In the genomic region with DNA sequence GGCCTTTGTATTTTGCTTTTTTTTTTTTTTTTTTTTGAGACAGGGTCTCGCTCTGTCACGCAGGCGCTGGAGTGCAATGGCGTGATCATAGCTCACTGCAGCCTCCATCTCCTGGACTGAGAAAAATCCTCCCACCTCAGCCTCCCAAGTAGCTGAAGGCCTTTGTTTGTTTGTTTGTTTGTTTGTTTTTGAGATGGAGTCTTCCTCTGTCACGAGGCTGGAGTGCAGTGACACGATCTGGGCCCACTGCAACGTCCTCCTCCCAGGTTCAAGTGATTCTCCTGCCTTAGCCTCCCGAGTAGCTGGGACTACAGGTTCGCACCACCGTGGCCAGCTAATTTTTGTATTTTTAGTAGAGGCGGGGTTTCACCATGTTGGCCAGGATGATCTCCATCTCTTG, we compare ENCODE assay signal across 8 cellular contexts. TPM values are rescaled to one million over a fixed set of nuclear protein-coding genes. Genes with fewer than 3 reads are reported as not detected.
DNase-seq lines count a peak whose midpoint lies in the region; ATAC-seq, FAIRE-seq and TF ChIP-seq lines count a peak whose summit lies in the region.
"Not testable (repeated sequence)": the region's sequence is repeated elsewhere in the genome, so short reads cannot be mapped to it uniquely, and the experiment has no call there.

No MANE protein-coding gene starts in this region.

- not testable (repeated sequence) for H3K4ac ChIP-seq in H1 (replicated peaks; ENCODE audit: insufficient read length, low read depth, low read length)

- CTCF ChIA-PET in CD8-positive, alpha-beta memory T cell (lab: Charles Lee) = interaction anchor here (0.8 to 2.0 kb wide), 4 partner anchors 35 to 120 kb away, joined by 3 to 8 read pairs (median 4); no protein-coding TSS in a partner anchor
- CTCF ChIA-PET in OCI-LY7 (lab: Charles Lee; ENCODE audit: unreplicated experiment) = interaction anchor here (1.7 kb wide), 1 partner anchor 12 kb away, joined by 4 read pairs; no protein-coding TSS in a partner anchor
- CTCF ChIA-PET in H1 (lab: Charles Lee; ENCODE audit: partially characterized antibody) = interaction anchor here (0.7 to 4.1 kb wide), 14 partner anchors 8 to 150 kb away, joined by 3 to 16 read pairs (median 7); no protein-coding TSS in a partner anchor

- not testable (repeated sequence) for TF ChIP-seq EP300 in H1 (IDR thresholded peaks at IDR 0.05; ENCODE audit: borderline replicate concordance in 1 of 2, low read depth in 2 of 2, low read length in 2 of 2); sigmoid colon (IDR thresholded peaks at IDR 0.05)

- H3K23ac ChIP-seq in H1 (ENCODE audit: insufficient read length) = not testable (repeated sequence)

- H3K4me2 ChIP-seq in OCI-LY7 (ENCODE audit: low read length) (peak overlapping the region; percentile 97), H1 (ENCODE audit: insufficient read depth in 1 of 2, low read depth in 2 of 2, low read length in 2 of 2) (peak overlapping the region; percentile 76 to 77; a peak in 3 of 4 replicates)

- H3K79me1 ChIP-seq in H1 (ENCODE audit: low read depth, low read length) = not testable (repeated sequence)

- H3K27me3 Mint-ChIP-seq in CD8-positive, alpha-beta memory T cell = not testable (repeated sequence)

- not testable (repeated sequence) for H3K4me3 ChIP-seq in CD8-positive, alpha-beta memory T cell (ENCODE audit: low read length); OCI-LY7 (ENCODE audit: low read depth, low read length, poor library complexity, severe bottlenecking)
- peak overlapping the region; percentile 100 for H3K4me3 ChIP-seq in adipocyte (ENCODE audit: low read length)
- peak overlapping the region in 3 of 4 experiments; percentile 67 to 99 (median 96); a peak in 5 of 8 replicates for H3K4me3 ChIP-seq in H1 (ENCODE audit: extremely low read depth in 1 of 4, insufficient read depth in 2 of 4, low read depth in 3 of 4, low read length in 4 of 4)
- H3K4me3 ChIP-seq in right cardiac atrium (ENCODE audit: low read length) = peak overlapping the region; percentile 96
- peak overlapping the region; percentile 81 to 93 for H3K4me3 ChIP-seq in muscle layer of duodenum (ENCODE audit: low read depth in 1 of 2, low read length in 2 of 2)
- peak overlapping the region; percentile 8 to 100 (median 92) for H3K4me3 ChIP-seq in sigmoid colon
- H3K4me3 ChIP-seq in urinary bladder (ENCODE audit: low read depth, low read length) = peak overlapping the region; percentile 89

- not testable (repeated sequence) for H2BK12ac ChIP-seq in H1 (ENCODE audit: low read depth, low read length)

- not testable (repeated sequence) for DNase-seq in CD8-positive, alpha-beta memory T cell; OCI-LY7 (ENCODE audit: low spot score); adipocyte (ENCODE audit: low read depth); H1 (ENCODE audit: low read depth in 1 of 2, low spot score in 2 of 2); right cardiac atrium; sigmoid colon

- BruUV-seq in OCI-LY7 (replicated peaks; lab: Mats Ljungman, UMichigan) = not testable (repeated sequence)

- peak overlapping the region in 3 of 8 donors; percentile 67 to 94 (median 84) for H3K27ac Mint-ChIP-seq in CD8-positive, alpha-beta memory T cell

- H4K5ac ChIP-seq in H1 (ENCODE audit: insufficient read length, low read depth, low read length) = not testable (repeated sequence)

- not testable (repeated sequence) for H4K91ac ChIP-seq in H1 (replicated peaks; ENCODE audit: insufficient read length, low read length)

- peaks cover 32% of the 10 kb centered on the region for H3K4me1 ChIP-seq in CD8-positive, alpha-beta memory T cell (ENCODE audit: insufficient read depth, low read length)
- H3K4me1 ChIP-seq in OCI-LY7 (ENCODE audit: insufficient read depth, low read length, poor library complexity, severe bottlenecking) = peaks cover 50% of the 10 kb centered on the region
- H3K4me1 ChIP-seq in adipocyte (ENCODE audit: control insufficient read depth, insufficient read depth, low read length) = peaks cover 37% of the 10 kb centered on the region
- H3K4me1 ChIP-seq in H1 (replicated peaks in 1 of 4; ENCODE audit: control insufficient read depth in 3 of 4, insufficient read depth in 4 of 4, low read length in 3 of 4); right cardiac atrium (ENCODE audit: control insufficient read depth, insufficient read depth, low read length); urinary bladder (ENCODE audit: insufficient read depth): not testable (repeated sequence)
- H3K4me1 ChIP-seq in muscle layer of duodenum (ENCODE audit: control insufficient read depth in 1 of 2, insufficient read depth in 2 of 2, low read length in 2 of 2) = peaks cover 14 to 18% of the 10 kb centered on the region in 2 donors
- peaks cover 0 to 63% (median 55%) of the 10 kb centered on the region in 4 donors for H3K4me1 ChIP-seq in sigmoid colon

- FAIRE-seq in H1 (lab: Jason Lieb, UNC) = not testable (repeated sequence)

- H3K18ac ChIP-seq in H1 (ENCODE audit: extremely low read depth, low read length) = not testable (repeated sequence)

- H2BK120ac ChIP-seq in H1 (replicated peaks; ENCODE audit: low read depth, low read length) = not testable (repeated sequence)

- H3K4me1 Mint-ChIP-seq in CD8-positive, alpha-beta memory T cell = peaks cover 45 to 59% (median 59%) of the 10 kb centered on the region in 3 donors

- not testable (repeated sequence) for H2AK5ac ChIP-seq in H1 (ENCODE audit: low read depth, low read length)

- not testable (repeated sequence) for H3K36me3 ChIP-seq in CD8-positive, alpha-beta memory T cell (ENCODE audit: insufficient read depth, low read length); OCI-LY7 (ENCODE audit: insufficient read depth, low read length); adipocyte (ENCODE audit: control insufficient read depth, insufficient read depth, low read length, severe bottlenecking); H1 (ENCODE audit: control insufficient read depth in 2 of 4, insufficient read depth in 4 of 4, low read length in 3 of 4); sigmoid colon; urinary bladder (ENCODE audit: insufficient read depth)
- peaks cover 0 to 11% of the 10 kb centered on the region in 2 donors for H3K36me3 ChIP-seq in muscle layer of duodenum (ENCODE audit: control insufficient read depth in 1 of 2, insufficient read depth in 2 of 2, low read length in 2 of 2)

- not testable (repeated sequence) for H3K56ac ChIP-seq in H1 (replicated peaks; ENCODE audit: insufficient read length, low read depth, low read length)

- TF ChIP-seq POLR2A in H1 (IDR thresholded peaks at IDR 0.05; ENCODE audit: control extremely low read depth in 1 of 2, low read depth in 2 of 2, low read length in 2 of 2); sigmoid colon (IDR thresholded peaks at IDR 0.05): not testable (repeated sequence)

- not testable (repeated sequence) for H3K14ac ChIP-seq in H1 (ENCODE audit: insufficient read length)

- TF ChIP-seq CTCF in OCI-LY7 (conservative IDR thresholded peaks at IDR 0.05; ENCODE audit: low read length); H1 (IDR thresholded peaks at IDR 0.05; ENCODE audit: control extremely low read depth in 1 of 3, insufficient read depth in 1 of 3, low read depth in 1 of 3, low read length in 3 of 3); sigmoid colon (IDR thresholded peaks at IDR 0.05): not testable (repeated sequence)

- H3K27me3 ChIP-seq in CD8-positive, alpha-beta memory T cell (ENCODE audit: insufficient read depth, low read length, poor library complexity, severe bottlenecking); adipocyte (replicated peaks; ENCODE audit: control insufficient read depth, insufficient read depth, low read length); H1 (replicated peaks in 1 of 4; ENCODE audit: control insufficient read depth in 3 of 4, extremely low read depth in 1 of 4, insufficient read depth in 3 of 4, low read length in 3 of 4); right cardiac atrium (ENCODE audit: control insufficient read depth, insufficient read depth); muscle layer of duodenum (ENCODE audit: low read depth, low read length); sigmoid colon: not testable (repeated sequence)

- H3K23me2 ChIP-seq in H1 (ENCODE audit: low read depth, low read length) = peaks cover 14% of the 10 kb centered on the region

- not testable (repeated sequence) for H2BK5ac ChIP-seq in H1 (ENCODE audit: low read depth, low read length)

- not testable (repeated sequence) for TF ChIP-seq RAD21 in H1 (IDR thresholded peaks at IDR 0.05 in 1 of 2, conservative IDR thresholded peaks at IDR 0.05 in 1 of 2; ENCODE audit: low read depth in 2 of 2, low read length in 2 of 2)

- not testable (repeated sequence) for H4K20me1 ChIP-seq in OCI-LY7 (ENCODE audit: insufficient read depth, low read length)
- peaks cover 16 to 20% of the 10 kb centered on the region in 2 experiments for H4K20me1 ChIP-seq in H1 (replicated peaks in 1 of 2; ENCODE audit: control insufficient read depth in 1 of 2, insufficient read depth in 2 of 2, low read length in 2 of 2)

- POLR2A ChIA-PET in CD8-positive, alpha-beta memory T cell (lab: Charles Lee) = interaction anchor here (1.4 kb wide), 1 partner anchor 20 kb away, joined by 3 read pairs; no protein-coding TSS in a partner anchor
- POLR2A ChIA-PET in OCI-LY7 (lab: Charles Lee) = interaction anchor here (0.6 to 4.4 kb wide), 6 partner anchors 9 to 123 kb away, joined by 3 to 48 read pairs (median 4); no protein-coding TSS in a partner anchor
- POLR2A ChIA-PET in H1 (lab: Charles Lee; ENCODE audit: partially characterized antibody) = interaction anchor here (0.5 to 13.2 kb wide), 32 partner anchors 8 to 1098 kb away, joined by 3 to 261 read pairs (median 6); a partner anchor contains a TSS

- peak overlapping the region in 6 of 7 donors; percentile 12 to 95 (median 82) for H3K4me3 Mint-ChIP-seq in CD8-positive, alpha-beta memory T cell

- WGBS in H1 (ENCODE audit: extremely low coverage in 1 of 2, insufficient coverage in 1 of 2, insufficient read length in 1 of 2, insufficient replicate concordance in 2 of 2, low coverage in 1 of 2, low lambda C conversion rate in 2 of 2, missing lambda C conversion rate in 1 of 2), 2 experiments = 92% methylated on average over 11 of the region's 11 CpGs; no CpG with 5 or more reads in 1 of the 2 experiments
- 83% methylated on average over 11 of the region's 11 CpGs for WGBS in right cardiac atrium
- 83 to 87% methylated on average over 11 of the region's 11 CpGs for WGBS in sigmoid colon, 2 donors
- 64% methylated on average over 11 of the region's 11 CpGs for WGBS in urinary bladder

- H2BK15ac ChIP-seq in H1 (ENCODE audit: low read length) = not testable (repeated sequence)

- H3K9me2 ChIP-seq in OCI-LY7 (ENCODE audit: insufficient read depth, low read length) = not testable (repeated sequence)

- H3K9ac ChIP-seq in adipocyte (ENCODE audit: low read length) = peak overlapping the region; percentile 100
- H3K9ac ChIP-seq in H1 (replicated peaks in 1 of 4; ENCODE audit: extremely low read depth in 1 of 4, low read depth in 3 of 4, low read length in 3 of 4) = not testable (repeated sequence)

- not testable (repeated sequence) for H4K8ac ChIP-seq in H1 (ENCODE audit: extremely low read depth, insufficient read depth, low read length)

- H3K79me2 ChIP-seq in OCI-LY7 (ENCODE audit: insufficient read depth, low read depth, low read length) (peaks cover 21% of the 10 kb centered on the region; the same call in 1 of the 2 replicates), H1 (ENCODE audit: control insufficient read depth in 1 of 2, insufficient read depth in 2 of 2, low read length in 2 of 2) (peaks cover 40 to 73% of the 10 kb centered on the region in 2 experiments)

- H2BK20ac ChIP-seq in H1 (ENCODE audit: low read length) = not testable (repeated sequence)

- not testable (repeated sequence) for H3K9me3 Mint-ChIP-seq in CD8-positive, alpha-beta memory T cell

- intact Hi-C loops in OCI-LY7 (cut with micrococcal nuclease; ENCODE audit: unreplicated experiment); right cardiac atrium (cut with DNase I); sigmoid colon (cut with DNase I): not testable (repeated sequence)

- not testable (repeated sequence) for H3K27ac ChIP-seq in CD8-positive, alpha-beta memory T cell (ENCODE audit: low read depth, low read length); OCI-LY7 (ENCODE audit: low read depth, low read length, poor library complexity, severe bottlenecking); H1 (ENCODE audit: low read depth, low read length); urinary bladder (ENCODE audit: low read depth)
- H3K27ac ChIP-seq in right cardiac atrium (ENCODE audit: low read length) (peak overlapping the region; percentile 25), muscle layer of duodenum (ENCODE audit: low read length) (peak overlapping the region; percentile 86), sigmoid colon (peak overlapping the region; percentile 96 to 100 (median 98))

- H3K36me3 Mint-ChIP-seq in CD8-positive, alpha-beta memory T cell = not testable (repeated sequence)

- H3K9me3 ChIP-seq in CD8-positive, alpha-beta memory T cell (ENCODE audit: low read length); OCI-LY7 (ENCODE audit: low read length); adipocyte (ENCODE audit: control insufficient read depth, low read length); H1 (ENCODE audit: insufficient read depth in 2 of 2, low read depth in 1 of 2, low read length in 1 of 2); right cardiac atrium (ENCODE audit: control insufficient read depth, low read length); muscle layer of duodenum (ENCODE audit: control insufficient read depth in 1 of 2, low read length in 2 of 2); sigmoid colon: not testable (repeated sequence)

- not testable (repeated sequence) for ATAC-seq in right cardiac atrium

- H2AFZ ChIP-seq in OCI-LY7 (ENCODE audit: low read length); H1 (ENCODE audit: low read length): not testable (repeated sequence)

RNA-seq across cellular contexts. Expression of a gene that starts 2.3 kb away (rescaled TPM):
- 10 to 100 TPM; 30.6 to 31.2 TPM for total RNA-seq in CD8-positive, alpha-beta memory T cell
- polyA plus RNA-seq in CD8-positive, alpha-beta memory T cell = 43.7 TPM
- 19.1 and 24.9 TPM in 2 replicates for total RNA-seq in OCI-LY7 (2014; rRNA removed; shearing (Covaris generic))
- 55.5 and 64.5 TPM in 2 replicates for total RNA-seq in OCI-LY7 (2022)
- 361 and 377 TPM in 2 replicates for total RNA-seq in H1 (2021; fragmentation: NEBNext Ultra II Directional; extraction: Animal tissue kit (Norgen Biotek cat#: 25700))
- polyA plus RNA-seq in H1 (2011; rRNA removed) = 91.8 and 119 TPM in 2 replicates
- polyA plus RNA-seq in H1 (2011; cell fraction: cytosol; rRNA removed) = 116 TPM
- polyA plus RNA-seq in H1 (2011; cell fraction: nucleus; rRNA removed) = 183 TPM
- polyA plus RNA-seq in H1 (2012, experiment 1 of 2) = 169 to 191 TPM (median 182 TPM) in 4 replicates
- 19.7 TPM for polyA plus RNA-seq in H1 (2012, experiment 2 of 2)
- polyA plus RNA-seq in H1 (2013, experiment 1 of 2) = 282 TPM
- 348 TPM for polyA plus RNA-seq in H1 (2013, experiment 2 of 2)
- 196 and 261 TPM in 2 replicates for polyA minus RNA-seq in H1 (2011; rRNA and poly(A)+ RNA removed)
- polyA minus RNA-seq in H1 (2011; cell fraction: cytosol; rRNA and poly(A)+ RNA removed) = 193 TPM
- 317 TPM for polyA minus RNA-seq in H1 (2011; cell fraction: nucleus; rRNA and poly(A)+ RNA removed)
- 100 to 1,000 TPM; 203 to 246 (median 224) TPM for total RNA-seq in right cardiac atrium
- 74.6 TPM for polyA plus RNA-seq in right cardiac atrium
- 100 to 1,000 TPM; 179 to 451 (median 305) TPM for total RNA-seq in sigmoid colon
- 10 to 100 TPM in 1 of 3 donors, 1 to 10 TPM in 2; 6.2 to 47.4 (median 6.6) TPM for polyA plus RNA-seq in sigmoid colon
- 226 TPM for total RNA-seq in urinary bladder
- polyA plus RNA-seq in urinary bladder = 277 TPM
